In genomic region chr3:185824051-185824466, GRCh38 we compare ENCODE assay signal across 8 cellular contexts. TPM values are rescaled to one million over a fixed set of nuclear protein-coding genes. Genes with fewer than 3 reads are reported as not detected.
DNase-seq lines count a peak whose midpoint lies in the region; ATAC-seq and TF ChIP-seq lines count a peak whose summit lies in the region.

No MANE protein-coding gene starts in this region.

- 0 to 2% methylated on average over 24 of the region's 24 CpGs for WGBS in thyroid gland, 2 donors

- H3K4me1 ChIP-seq in MM.1S (ENCODE audit: low read length): peaks cover under 1% of the 10 kb centered on the region; the same call in 1 of the 2 replicates
- peaks cover 0 to 27% of the 10 kb centered on the region in 2 donors for H3K4me1 ChIP-seq in left lung
- peaks cover 0 to 3% of the 10 kb centered on the region in 2 donors for H3K4me1 ChIP-seq in thyroid gland

- H4K20me1 ChIP-seq in MM.1S (ENCODE audit: insufficient read depth, low read length): no peaks in the 10 kb centered on the region

- peaks cover 5% of the 10 kb centered on the region for H3F3A ChIP-seq in MM.1S (ENCODE audit: insufficient read depth, low read length)

- H3K27ac ChIP-seq in MM.1S (ENCODE audit: low read length): no peak overlapping the region
- H3K27ac ChIP-seq in left lung: peak overlapping the region; percentile 79 to 90
- peak overlapping the region; percentile 81 to 89 (median 81) for H3K27ac ChIP-seq in thyroid gland

- peak overlapping the region; percentile 83 for H3K4me2 ChIP-seq in MM.1S (ENCODE audit: low read depth, low read length)

- intact Hi-C loops in left lung (cut with DNase I): no loop called here
- intact Hi-C loops in thyroid gland (cut with DNase I): loop anchor here (10.0 kb wide), 2 partner anchors 49 to 111 kb away; partner anchors contain the start of gene TRA2B

- H3K9me3 ChIP-seq in MM.1S (replicated peaks; ENCODE audit: insufficient read depth, low read length): no peaks in the 10 kb centered on the region
- no peaks in the 10 kb centered on the region for H3K9me3 ChIP-seq in left lung
- no peaks in the 10 kb centered on the region for H3K9me3 ChIP-seq in thyroid gland

- DNase-seq in D341Med (ENCODE audit: low spot score) (peak; percentile 48), MM.1S (peak; percentile 20), T47D (ENCODE audit: low read depth in 1 of 2, low spot score in 1 of 2) (peak; percentile 25 to 69), left lung (peak; percentile 37 to 77), thyroid gland (peak; percentile 17 to 19), SIG-M5 (lab: John Stamatoyannopoulos, UW) (no peak)
- no peak for DNase-seq in stimulated activated CD4-positive, alpha-beta T cell treated with anti-CD3 and anti-CD28 coated beads, Interleukin-2, amount 100 ng/mL, for 48 hours

- ATAC-seq in left lung (peak; percentile 5), HG03520 (IDR thresholded peaks at IDR 0.05; ENCODE audit: unreplicated experiment) (no peak)

- TF ChIP-seq CTCF in MM.1S (IDR thresholded peaks at IDR 0.05; ENCODE audit: low read length): no peak
- TF ChIP-seq CTCF in left lung (IDR thresholded peaks at IDR 0.05): no peak
- no peak for TF ChIP-seq CTCF in thyroid gland (IDR thresholded peaks at IDR 0.05)

- H3K4me3 ChIP-seq in MM.1S (ENCODE audit: low read length) (peak overlapping the region; percentile 93), left lung (peak overlapping the region; percentile 64 to 75), thyroid gland (replicated peaks in 1 of 3) (peak overlapping the region; percentile 69 to 91 (median 86))

- H3K9ac ChIP-seq in MM.1S (ENCODE audit: low read length): peak overlapping the region; percentile 58; the same call in 1 of the 2 replicates

- no peak for TF ChIP-seq POLR2A in thyroid gland (IDR thresholded peaks at IDR 0.05)

- H3K27me3 ChIP-seq in MM.1S (replicated peaks; ENCODE audit: insufficient read depth, low read length): no peaks in the 10 kb centered on the region
- peaks cover 0 to 58% of the 10 kb centered on the region in 2 donors for H3K27me3 ChIP-seq in left lung
- no peaks in the 10 kb centered on the region for H3K27me3 ChIP-seq in thyroid gland

- H2AFZ ChIP-seq in MM.1S (ENCODE audit: low read length): peak overlapping the region; percentile 80

- H3K36me3 ChIP-seq in MM.1S (replicated peaks; ENCODE audit: insufficient read depth, low read length): no peaks in the 10 kb centered on the region
- H3K36me3 ChIP-seq in left lung: no peaks in the 10 kb centered on the region
- H3K36me3 ChIP-seq in thyroid gland: no peaks in the 10 kb centered on the region

- in situ Hi-C loops in T47D (cut with HindIII; ENCODE audit: low pct_unique_long_range_greater_than_20kb, low sequenced_read_pairs): no loop called here

- no peaks in the 10 kb centered on the region for H3K9me2 ChIP-seq in MM.1S (replicated peaks; ENCODE audit: insufficient read depth, low read length)

- peaks cover 44% of the 10 kb centered on the region for H3K79me2 ChIP-seq in MM.1S (ENCODE audit: low read length)

RNA-seq across cellular contexts. Expression of gene IGF2BP2, which starts 0.8 kb away (rescaled TPM):
- total RNA-seq in left lung (10 to 100 TPM; 16.8 to 17.6 TPM), thyroid gland (10 to 100 TPM; 12.4 to 45.7 (median 15.9) TPM)

Comparison
In these comparisons a context has a peak if more than half of its experiments do, and no peak if none do; other contexts are left out.
1. DNase-seq: peak in D341Med (single experiment), MM.1S (single experiment), T47D (2 of 2), left lung (2 of 2) and thyroid gland (2 of 2); none in stimulated activated CD4-positive, alpha-beta T cell treated with anti-CD3 and anti-CD28 coated beads, Interleukin-2, amount 100 ng/mL, for 48 hours (0 of 2) and SIG-M5 (single experiment).
2. Peak in every context shown above with its lines, with median percentiles within 50 percentile points of each other: H3K4me3 ChIP-seq.